ENCODE assay signal across 12 cellular contexts in genomic region chr3:87225659-87226058, GRCh38. TPM values are rescaled to one million over a fixed set of nuclear protein-coding genes. Genes with fewer than 3 reads are reported as not detected.
DNase-seq lines count a peak whose midpoint lies in the region; ATAC-seq, FAIRE-seq and TF ChIP-seq lines count a peak whose summit lies in the region.
"Had no signal": no experiment of that assay in that cellular context is flagged by ENCODE, and none has a peak within 500 bp of the region (broad histone marks: within the 10 kb centered on the region; RNA-seq: fewer than 3 reads in every experiment).

No MANE protein-coding gene starts in this region.

- H3K36me3 ChIP-seq in Caco-2 (ENCODE audit: control insufficient read depth, insufficient read depth, low read length): no peaks in the 10 kb centered on the region
- no peaks in the 10 kb centered on the region for H3K36me3 ChIP-seq in astrocyte (ENCODE audit: insufficient read depth, low read length)
- H3K36me3 ChIP-seq: tibial artery had no signal

- H3K36me3 Mint-ChIP-seq in Caco-2 (ENCODE audit: insufficient read depth, unreplicated experiment): peaks cover 8% of the 10 kb centered on the region
- H3K36me3 Mint-ChIP-seq in IgD-negative memory B cell: no peaks in the 10 kb centered on the region
- H3K36me3 Mint-ChIP-seq in astrocyte (ENCODE audit: low read depth, unreplicated experiment): peaks cover 2% of the 10 kb centered on the region
- H3K36me3 Mint-ChIP-seq in natural killer cell: no peaks in the 10 kb centered on the region

- no peak overlapping the region for H3K27ac ChIP-seq in astrocyte (ENCODE audit: low read depth, low read length)

- H3K9ac ChIP-seq in astrocyte (ENCODE audit: low read length): no peak overlapping the region

- H3K4me1 Mint-ChIP-seq in Caco-2 (ENCODE audit: low read depth, unreplicated experiment) (peaks cover 9% of the 10 kb centered on the region), IgD-negative memory B cell (peaks cover 27 to 32% (median 29%) of the 10 kb centered on the region in 3 donors), astrocyte (ENCODE audit: low read depth, unreplicated experiment) (peaks cover 13% of the 10 kb centered on the region), natural killer cell (peaks cover 25 to 30% of the 10 kb centered on the region in 2 donors)

- no peak overlapping the region for H3K27ac Mint-ChIP-seq in Caco-2 (ENCODE audit: unreplicated experiment)
- H3K27ac Mint-ChIP-seq in IgD-negative memory B cell: peak overlapping the region in 2 of 3 donors; percentile 14 to 69
- H3K27ac Mint-ChIP-seq in astrocyte (ENCODE audit: unreplicated experiment): no peak overlapping the region
- H3K27ac Mint-ChIP-seq in natural killer cell: no peak overlapping the region

- POLR2A ChIA-PET in Caco-2 (lab: Charles Lee): no interaction called here

- H3K4me1 ChIP-seq in Caco-2 (peaks cover 9% of the 10 kb centered on the region; the same call in 1 of the 2 replicates), astrocyte (ENCODE audit: insufficient read depth, low read length) (no peaks in the 10 kb centered on the region)

- no peaks in the 10 kb centered on the region for H3K9me3 Mint-ChIP-seq in Caco-2 (ENCODE audit: unreplicated experiment)
- H3K9me3 Mint-ChIP-seq in IgD-negative memory B cell: peaks cover 2 to 4% (median 2%) of the 10 kb centered on the region in 3 donors
- H3K9me3 Mint-ChIP-seq in astrocyte (ENCODE audit: unreplicated experiment): no peaks in the 10 kb centered on the region
- no peaks in the 10 kb centered on the region for H3K9me3 Mint-ChIP-seq in natural killer cell

- no peak for FAIRE-seq in astrocyte (lab: Jason Lieb, UNC)

- H3K4me2 ChIP-seq in astrocyte (ENCODE audit: low read length): no peak overlapping the region

- CTCF ChIA-PET in Caco-2 (lab: Charles Lee): no interaction called here

- no peak overlapping the region for H3K4me3 ChIP-seq in Caco-2 (ENCODE audit: low read depth, low read length)
- H3K4me3 ChIP-seq in astrocyte (ENCODE audit: insufficient read depth, low read depth, low read length): no peak overlapping the region

- DNase-seq in Caco-2 (no peak), astrocyte (ENCODE audit: low read depth) (no peak), natural killer cell (no peak), HuH-7 (ENCODE audit: low spot score) (no peak)
- DNase-seq: aorta, tibial artery had no signal

- intact Hi-C loops in Caco-2 (cut with micrococcal nuclease; ENCODE audit: unreplicated experiment) (no loop called here), natural killer cell (cut with micrococcal nuclease) (loop anchor here (2.0 kb wide), 2 partner anchors 833 to 925 kb away; partner anchors contain the start of genes CGGBP1 and ZNF654)

- TF ChIP-seq CTCF in Caco-2 (IDR thresholded peaks at IDR 0.05; ENCODE audit: insufficient read depth in 1 of 2, low read depth in 1 of 2, low read length in 1 of 2, severe bottlenecking in 1 of 2, unreplicated experiment in 1 of 2): no peak
- no peak for TF ChIP-seq CTCF in astrocyte (IDR thresholded peaks at IDR 0.05; ENCODE audit: insufficient read depth, low read depth, low read length)
- TF ChIP-seq CTCF in natural killer cell (IDR thresholded peaks at IDR 0.05): no peak

- no peaks in the 10 kb centered on the region for H3K9me3 ChIP-seq in Caco-2
- H3K9me3 ChIP-seq in astrocyte (ENCODE audit: insufficient read depth, low read depth, low read length): no peaks in the 10 kb centered on the region
- H3K9me3 ChIP-seq: tibial artery had no signal

- no TSS peak for BruUV-seq in Caco-2 (replicated peaks; lab: Mats Ljungman, UMichigan)

- H2AFZ ChIP-seq in astrocyte (ENCODE audit: low read depth, low read length): no peak overlapping the region

- peaks cover 4% of the 10 kb centered on the region for H4K20me1 ChIP-seq in astrocyte (ENCODE audit: insufficient read depth, low read length)

- no peaks in the 10 kb centered on the region for H3K27me3 ChIP-seq in Caco-2 (replicated peaks; ENCODE audit: control insufficient read depth, insufficient read depth, low read length)
- H3K27me3 ChIP-seq in astrocyte (ENCODE audit: insufficient read depth, low read length): no peaks in the 10 kb centered on the region
- H3K27me3 ChIP-seq: tibial artery had no signal

- ATAC-seq in natural killer cell: no peak
- no peak for ATAC-seq in GM18517 (IDR thresholded peaks at IDR 0.05; ENCODE audit: unreplicated experiment)
- ATAC-seq in HG03025 (IDR thresholded peaks at IDR 0.05; ENCODE audit: low FRiP score, unreplicated experiment): no peak
- no peak for ATAC-seq in GM21723 (IDR thresholded peaks at IDR 0.05; ENCODE audit: unreplicated experiment)

- H3K27me3 Mint-ChIP-seq in Caco-2 (ENCODE audit: insufficient read depth, unreplicated experiment) (no peaks in the 10 kb centered on the region), IgD-negative memory B cell (peaks cover 5% of the 10 kb centered on the region), astrocyte (ENCODE audit: low read depth, unreplicated experiment) (no peaks in the 10 kb centered on the region), natural killer cell (ENCODE audit: low read depth in 2 of 2) (peaks cover 7 to 25% of the 10 kb centered on the region in 2 donors)

- H3K4me3 Mint-ChIP-seq in Caco-2 (ENCODE audit: unreplicated experiment): peak overlapping the region; percentile 87
- peak overlapping the region; percentile 24 to 99 (median 57) for H3K4me3 Mint-ChIP-seq in IgD-negative memory B cell
- H3K4me3 Mint-ChIP-seq in astrocyte (ENCODE audit: unreplicated experiment): peak overlapping the region; percentile 55
- H3K4me3 Mint-ChIP-seq in natural killer cell: peak overlapping the region; percentile 49

- peaks cover 34% of the 10 kb centered on the region for H3K79me2 ChIP-seq in astrocyte (ENCODE audit: insufficient read depth, low read length)

RNA-seq across cellular contexts. Expression of gene CHMP2B, which starts 1.4 kb away (rescaled TPM):
- total RNA-seq in Caco-2 (2022) (45.4 and 52.4 TPM in 2 replicates), astrocyte (36.5 and 38.9 TPM in 2 replicates), natural killer cell (10 to 100 TPM; 22.0 to 34.2 (median 29.1) TPM)
- 59.2 TPM for polyA plus RNA-seq in IgD-negative memory B cell

RNA-seq across cellular contexts. Expression of gene POU1F1, which starts 50.7 kb away (rescaled TPM):
- total RNA-seq in Caco-2 (2022) (not detected in 2 replicates), astrocyte (not detected in 2 replicates), natural killer cell (not detected)
- not detected for polyA plus RNA-seq in IgD-negative memory B cell
- total RNA-seq: aorta, fibroblast of lung, mononuclear cell had no signal
- polyA plus RNA-seq: aorta, fibroblast of lung had no signal

Comparison
In these comparisons a context has a peak if more than half of its experiments do, and no peak if none do; other contexts are left out.
1. H3K27ac Mint-ChIP-seq: peak in IgD-negative memory B cell (2 of 3); none in Caco-2 (single experiment), astrocyte (single experiment) and natural killer cell (0 of 2).
2. Peak in every context shown above with its lines, with median percentiles within 50 percentile points of each other: H3K4me3 Mint-ChIP-seq.